ENCODE assay signal across 22 cellular contexts in genomic region chr5:106288977-106289376, GRCh38.
"Had no signal": no experiment of that assay in that cellular context is flagged by ENCODE, and none has a peak within 500 bp of the region (broad histone marks: within the 10 kb centered on the region; RNA-seq: fewer than 3 reads in every experiment).

No MANE protein-coding gene starts in this region.

- FAIRE-seq: endothelial cell of umbilical vein had no signal

- H3K27ac Mint-ChIP-seq: activated naive CD4-positive, alpha-beta T cell treated with anti-CD3 and anti-CD28 coated beads, Interleukin-2, amount 10 ng/mL, durations not matched to agents 7 days and 5 days; activated naive CD8-positive, alpha-beta T cell treated with anti-CD3 and anti-CD28 coated beads, Interleukin-2, amount 50 U/mL, for 24 hours; naive thymus-derived CD4-positive, alpha-beta T cell; stimulated activated naive CD8-positive, alpha-beta T cell treated with anti-CD3 and anti-CD28 coated beads, Interleukin-15, Interleukin-2, amounts not matched to agents 100 ng/mL and 50 ng/mL, for 24 hours had no signal

- H3K36me3 Mint-ChIP-seq: activated naive CD4-positive, alpha-beta T cell treated with anti-CD3 and anti-CD28 coated beads, Interleukin-2, amount 10 ng/mL, durations not matched to agents 7 days and 5 days; naive thymus-derived CD4-positive, alpha-beta T cell had no signal

- H3K4me1 Mint-ChIP-seq: activated naive CD4-positive, alpha-beta T cell treated with anti-CD3 and anti-CD28 coated beads, Interleukin-2, amount 10 ng/mL, durations not matched to agents 7 days and 5 days; activated naive CD8-positive, alpha-beta T cell treated with anti-CD3 and anti-CD28 coated beads, Interleukin-2, amount 50 U/mL, for 24 hours; naive thymus-derived CD4-positive, alpha-beta T cell had no signal

- H3K4me3 ChIP-seq: ascending aorta, esophagus squamous epithelium, mucosa of descending colon, prostate gland, right atrium auricular region, suprapubic skin, transverse colon, vagina had no signal

- ATAC-seq: activated naive CD8-positive, alpha-beta T cell treated with anti-CD3 and anti-CD28 coated beads, Interleukin-2, amount 50 U/mL, for 24 hours; mucosa of descending colon; naive thymus-derived CD4-positive, alpha-beta T cell had no signal

- H3K27me3 Mint-ChIP-seq: activated naive CD4-positive, alpha-beta T cell treated with anti-CD3 and anti-CD28 coated beads, Interleukin-2, amount 10 ng/mL, durations not matched to agents 7 days and 5 days; activated naive CD8-positive, alpha-beta T cell treated with anti-CD3 and anti-CD28 coated beads, Interleukin-2, amount 50 U/mL, for 24 hours; naive thymus-derived CD4-positive, alpha-beta T cell; stimulated activated naive CD8-positive, alpha-beta T cell treated with anti-CD3 and anti-CD28 coated beads, Interleukin-15, Interleukin-2, amounts not matched to agents 100 ng/mL and 50 ng/mL, for 24 hours had no signal

- DNase-seq: activated CD4-positive, CD25-positive, alpha-beta regulatory T cell treated with anti-CD3 and anti-CD28 coated beads, Interleukin-2, amount 50 U/mL, for 72 hours; activated CD8-positive, alpha-beta memory T cell treated with anti-CD3 and anti-CD28 coated beads for 24 hours; activated CD8-positive, alpha-beta memory T cell treated with anti-CD3 and anti-CD28 coated beads, Interleukin-2, amount 50 U/mL, for 48 hours; activated effector memory CD4-positive, alpha-beta T cell treated with Interleukin-2 at 50 U/mL for 16 hours; activated naive CD4-positive, alpha-beta T cell treated with anti-CD3 and anti-CD28 coated beads, Interleukin-2, amount 10 ng/mL, durations not matched to agents 7 days and 5 days; activated naive CD8-positive, alpha-beta T cell treated with anti-CD3 and anti-CD28 coated beads, Interleukin-2, amount 50 U/mL, for 24 hours; activated T-cell treated with anti-CD3 and anti-CD28 coated beads, Interleukin-2, amount 50 U/mL, for 48 hours; cerebellar nuclear complex; effector CD8-positive, alpha-beta T cell; esophagus squamous epithelium; mesenchymal stem cell; mucosa of descending colon; naive thymus-derived CD4-positive, alpha-beta T cell; stimulated activated CD4-positive, alpha-beta T cell treated with anti-CD3 and anti-CD28 coated beads, Interleukin-2, amount 100 ng/mL, for 24 hours; transverse colon had no signal

- H3K9me3 Mint-ChIP-seq: activated naive CD4-positive, alpha-beta T cell treated with anti-CD3 and anti-CD28 coated beads, Interleukin-2, amount 10 ng/mL, durations not matched to agents 7 days and 5 days; activated naive CD8-positive, alpha-beta T cell treated with anti-CD3 and anti-CD28 coated beads, Interleukin-2, amount 50 U/mL, for 24 hours had no signal

- H3K4me3 Mint-ChIP-seq: activated naive CD4-positive, alpha-beta T cell treated with anti-CD3 and anti-CD28 coated beads, Interleukin-2, amount 10 ng/mL, durations not matched to agents 7 days and 5 days; activated naive CD8-positive, alpha-beta T cell treated with anti-CD3 and anti-CD28 coated beads, Interleukin-2, amount 50 U/mL, for 24 hours; naive thymus-derived CD4-positive, alpha-beta T cell; stimulated activated naive CD8-positive, alpha-beta T cell treated with anti-CD3 and anti-CD28 coated beads, Interleukin-15, Interleukin-2, amounts not matched to agents 100 ng/mL and 50 ng/mL, for 24 hours had no signal

- H3K36me3 ChIP-seq: ascending aorta, esophagus squamous epithelium, prostate gland, right atrium auricular region, suprapubic skin, transverse colon, vagina had no signal

- H3K27me3 ChIP-seq: ascending aorta, esophagus squamous epithelium, right atrium auricular region, suprapubic skin, transverse colon, vagina had no signal
